Comparison of ENCODE assay signal across 3 cellular contexts in the genomic region with DNA sequence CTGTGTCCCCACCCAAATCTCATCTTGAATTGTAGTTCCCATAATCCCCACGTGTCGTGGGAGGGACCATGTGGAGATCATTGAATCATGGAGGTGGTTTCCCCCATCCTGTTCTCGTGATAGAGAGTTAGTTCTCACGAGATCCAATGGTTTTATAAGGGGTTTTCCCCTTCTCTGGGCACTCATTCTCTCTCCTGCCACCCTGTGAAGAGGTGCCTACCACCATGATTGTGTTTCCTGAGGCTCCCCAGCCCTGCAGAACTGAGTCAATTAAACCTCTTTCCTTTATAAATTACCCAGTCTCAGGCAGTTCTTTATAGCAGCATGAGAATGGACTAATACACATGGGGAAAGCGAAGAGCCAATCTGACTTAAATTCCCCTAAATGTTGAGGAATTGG. TPM values are rescaled to one million over a fixed set of nuclear protein-coding genes. Genes with fewer than 3 reads are reported as not detected.
"Had no signal": no experiment of that assay in that cellular context is flagged by ENCODE, and none has a peak within 500 bp of the region (broad histone marks: within the 10 kb centered on the region; RNA-seq: fewer than 3 reads in every experiment).

No MANE protein-coding gene starts in this region.

RNA-seq across cellular contexts. Expression of a gene that starts 14.5 kb away (rescaled TPM):
- total RNA-seq: kidney epithelial cell, myocyte, osteocyte had no signal
